In genomic region chr17:34652001-34652400, GRCh38 we compare ENCODE assay signal across 15 cellular contexts.
A peak's percentile ranks its signal among the peaks of the same experiment; 100 is the strongest.
DNase-seq lines count a peak whose midpoint lies in the region; ATAC-seq and TF ChIP-seq lines count a peak whose summit lies in the region.
"Had no signal": no experiment of that assay in that cellular context is flagged by ENCODE, and none has a peak within 500 bp of the region (broad histone marks: within the 10 kb centered on the region; RNA-seq: fewer than 3 reads in every experiment).

No MANE protein-coding gene starts in this region.

- H3K36me3 Mint-ChIP-seq in mesothelial cell of epicardium (no peaks in the 10 kb centered on the region), progenitor cell of endocrine pancreas (ENCODE audit: insufficient read depth) (no peaks in the 10 kb centered on the region)
- H3K36me3 Mint-ChIP-seq: CD4-positive, CD25-positive, alpha-beta regulatory T cell; CD8-positive, alpha-beta memory T cell had no signal

- H3K4me3 ChIP-seq in hepatocyte: no peak overlapping the region
- H3K4me3 ChIP-seq: GM23248, HAP-1 had no signal

- WGBS in hepatocyte (ENCODE audit: low lambda C conversion rate, missing lambda C conversion rate): 36% methylated on average over 8 of the region's 8 CpGs

- peaks cover 13% of the 10 kb centered on the region for H3K4me1 ChIP-seq in hepatocyte (ENCODE audit: insufficient read depth)
- H3K4me1 ChIP-seq: HAP-1 had no signal

- H3K9me3 Mint-ChIP-seq in mesothelial cell of epicardium (no peaks in the 10 kb centered on the region), progenitor cell of endocrine pancreas (ENCODE audit: low read depth) (no peaks in the 10 kb centered on the region)
- H3K9me3 Mint-ChIP-seq: CD4-positive, CD25-positive, alpha-beta regulatory T cell; CD8-positive, alpha-beta memory T cell had no signal

- peak overlapping the region; percentile 44 for H3K4me2 ChIP-seq in hepatocyte

- H3K27ac Mint-ChIP-seq in mesothelial cell of epicardium (peak overlapping the region; percentile 36), progenitor cell of endocrine pancreas (peak overlapping the region; percentile 53)
- H3K27ac Mint-ChIP-seq: CD4-positive, CD25-positive, alpha-beta regulatory T cell; CD8-positive, alpha-beta memory T cell had no signal

- no peak overlapping the region for H3K4me3 Mint-ChIP-seq in mesothelial cell of epicardium
- H3K4me3 Mint-ChIP-seq in progenitor cell of endocrine pancreas (ENCODE audit: low read depth): no peak overlapping the region
- H3K4me3 Mint-ChIP-seq: CD8-positive, alpha-beta memory T cell had no signal

- no peaks in the 10 kb centered on the region for H3K27me3 ChIP-seq in hepatocyte
- H3K27me3 ChIP-seq: BE2C had no signal

- TF ChIP-seq CTCF in hepatocyte (IDR thresholded peaks at IDR 0.05; ENCODE audit: poor library complexity) (no peak), mesothelial cell of epicardium (IDR thresholded peaks at IDR 0.05; ENCODE audit: unreplicated experiment) (no peak), progenitor cell of endocrine pancreas (IDR thresholded peaks at IDR 0.05; ENCODE audit: unreplicated experiment) (no peak)

- H3K27me3 Mint-ChIP-seq in mesothelial cell of epicardium (ENCODE audit: low read depth) (peaks cover 25% of the 10 kb centered on the region), progenitor cell of endocrine pancreas (peaks cover 16% of the 10 kb centered on the region)

- ATAC-seq in HG03439 (IDR thresholded peaks at IDR 0.05; ENCODE audit: unreplicated experiment): no peak

- no peaks in the 10 kb centered on the region for H3K79me2 ChIP-seq in hepatocyte

- no peaks in the 10 kb centered on the region for H3K9me3 ChIP-seq in hepatocyte (ENCODE audit: low read depth)
- H3K9me3 ChIP-seq: BE2C, HAP-1 had no signal

- H3K36me3 ChIP-seq in hepatocyte (replicated peaks; ENCODE audit: insufficient read depth, low read depth): no peaks in the 10 kb centered on the region
- H3K36me3 ChIP-seq: BE2C, HAP-1 had no signal

- H3K9me2 ChIP-seq in hepatocyte (replicated peaks; ENCODE audit: insufficient read depth): no peaks in the 10 kb centered on the region

- no peak overlapping the region for H3K27ac ChIP-seq in hepatocyte
- H3K27ac ChIP-seq: GM23248 had no signal

- peaks cover 55% of the 10 kb centered on the region for H3K4me1 Mint-ChIP-seq in mesothelial cell of epicardium
- H3K4me1 Mint-ChIP-seq in progenitor cell of endocrine pancreas (ENCODE audit: low read depth): peaks cover 17% of the 10 kb centered on the region
- H3K4me1 Mint-ChIP-seq: CD4-positive, CD25-positive, alpha-beta regulatory T cell; CD8-positive, alpha-beta memory T cell had no signal

- H4K20me1 ChIP-seq in hepatocyte (ENCODE audit: insufficient read depth, poor library complexity, severe bottlenecking): no peaks in the 10 kb centered on the region

- DNase-seq in hepatocyte (ENCODE audit: low spot score) (no peak), mesothelial cell of epicardium (ENCODE audit: low spot score in 2 of 2, unreplicated experiment in 2 of 2) (no peak), progenitor cell of endocrine pancreas (ENCODE audit: low spot score, unreplicated experiment) (no peak), T1000 (lab: John Stamatoyannopoulos, UW) (no peak), NCI-H82 treated with DMSO at 0.1 percent for 48 hours (lab: John Stamatoyannopoulos, UW; ENCODE audit: unreplicated experiment) (no peak), putamen (ENCODE audit: low spot score) (no peak)
- DNase-seq: ACHN; CD4-positive, CD25-positive, alpha-beta regulatory T cell; CD8-positive, alpha-beta memory T cell; COR-L47; GM23248; IMR-90 had no signal

- H2AFZ ChIP-seq in hepatocyte: no peak overlapping the region
- H2AFZ ChIP-seq: GM23248 had no signal
